ENCODE assay signal across 8 cellular contexts in genomic region chr10:132395704-132396494, GRCh38. TPM values are rescaled to one million over a fixed set of nuclear protein-coding genes. Genes with fewer than 3 reads are reported as not detected.
DNase-seq lines count a peak whose midpoint lies in the region; ATAC-seq and TF ChIP-seq lines count a peak whose summit lies in the region.

No MANE protein-coding gene starts in this region.

- H3K4me1 Mint-ChIP-seq in MCF 10A (ENCODE audit: insufficient read depth, unreplicated experiment), result peaks cover 11% of the 10 kb centered on the region
- H3K4me1 Mint-ChIP-seq in stimulated activated naive CD8-positive, alpha-beta T cell treated with anti-CD3 and anti-CD28 coated beads, Interleukin-15, Interleukin-2, amounts not matched to agents 100 ng/mL and 50 ng/mL, for 24 hours (ENCODE audit: low read depth), result peaks cover 24% of the 10 kb centered on the region

- no peak for TF ChIP-seq CTCF in GM12875 (IDR thresholded peaks at IDR 0.05; ENCODE audit: borderline replicate concordance, insufficient read depth, low read depth, low read length)
- TF ChIP-seq CTCF in MCF 10A (IDR thresholded peaks at IDR 0.05; ENCODE audit: unreplicated experiment), result no peak

- DNase-seq in MCF 10A (ENCODE audit: unreplicated experiment), result no peak
- peak; percentile 81 to 88 for DNase-seq in left colon
- DNase-seq in DMS 273 treated with DMSO at 0.1 percent for 48 hours (lab: John Stamatoyannopoulos, UW), result no peak
- no peak for DNase-seq in COLO668 (lab: John Stamatoyannopoulos, UW; ENCODE audit: unreplicated experiment)
- DNase-seq in NCI-H2227 (lab: John Stamatoyannopoulos, UW; ENCODE audit: unreplicated experiment), result no peak

- H3K36me3 Mint-ChIP-seq in MCF 10A (ENCODE audit: insufficient read depth, unreplicated experiment), result no peaks in the 10 kb centered on the region
- no peaks in the 10 kb centered on the region for H3K36me3 Mint-ChIP-seq in stimulated activated naive CD8-positive, alpha-beta T cell treated with anti-CD3 and anti-CD28 coated beads, Interleukin-15, Interleukin-2, amounts not matched to agents 100 ng/mL and 50 ng/mL, for 24 hours (ENCODE audit: low read depth)

- no peak overlapping the region for H3K27ac Mint-ChIP-seq in MCF 10A (ENCODE audit: low read depth, unreplicated experiment)
- no peak overlapping the region for H3K27ac Mint-ChIP-seq in stimulated activated naive CD8-positive, alpha-beta T cell treated with anti-CD3 and anti-CD28 coated beads, Interleukin-15, Interleukin-2, amounts not matched to agents 100 ng/mL and 50 ng/mL, for 24 hours

- ATAC-seq in HG03432 (IDR thresholded peaks at IDR 0.05; ENCODE audit: unreplicated experiment) (peak; percentile 12), left colon (peak; percentile 55)

- POLR2A ChIA-PET in MCF 10A (lab: Yijun Ruan, JAX), result no interaction called here

- BruUV-seq in MCF 10A (replicated peaks; lab: Mats Ljungman, UMichigan), result TSS peak; percentile 19

- peak overlapping the region; percentile 18 for H3K4me3 ChIP-seq in GM12875 (ENCODE audit: low read depth, low read length)

- intact Hi-C loops in MCF 10A (cut with micrococcal nuclease) (no loop called here), left colon (cut with DNase I, micrococcal nuclease) (loop anchor here in 1 of 2 donors (10.0 kb wide), 1 partner anchor 239 kb away; no protein-coding TSS in a partner anchor)

- H3K4me3 Mint-ChIP-seq in MCF 10A (ENCODE audit: unreplicated experiment), result no peak overlapping the region
- peak overlapping the region; percentile 7 for H3K4me3 Mint-ChIP-seq in stimulated activated naive CD8-positive, alpha-beta T cell treated with anti-CD3 and anti-CD28 coated beads, Interleukin-15, Interleukin-2, amounts not matched to agents 100 ng/mL and 50 ng/mL, for 24 hours

- H3K27me3 Mint-ChIP-seq in MCF 10A (ENCODE audit: insufficient read depth, unreplicated experiment), result no peaks in the 10 kb centered on the region
- H3K27me3 Mint-ChIP-seq in stimulated activated naive CD8-positive, alpha-beta T cell treated with anti-CD3 and anti-CD28 coated beads, Interleukin-15, Interleukin-2, amounts not matched to agents 100 ng/mL and 50 ng/mL, for 24 hours, result no peaks in the 10 kb centered on the region

- CTCF ChIA-PET in MCF 10A (lab: Yijun Ruan, JAX), result no interaction called here

- peaks cover 12% of the 10 kb centered on the region for H3K9me3 Mint-ChIP-seq in MCF 10A (ENCODE audit: unreplicated experiment)
- H3K9me3 Mint-ChIP-seq in stimulated activated naive CD8-positive, alpha-beta T cell treated with anti-CD3 and anti-CD28 coated beads, Interleukin-15, Interleukin-2, amounts not matched to agents 100 ng/mL and 50 ng/mL, for 24 hours, result peaks cover 9% of the 10 kb centered on the region

RNA-seq across cellular contexts. Expression of gene PWWP2B, which starts 1.1 kb away (rescaled TPM):
- total RNA-seq in MCF 10A (2022) (10.0 and 13.0 TPM in 2 replicates), left colon (10 to 100 TPM; 51.9 to 55.3 TPM)

Comparison
In these comparisons a context has a peak if more than half of its experiments do, and no peak if none do; other contexts are left out.
1. DNase-seq: peak in left colon (2 of 2); none in MCF 10A (single experiment), DMS 273 treated with DMSO at 0.1 percent for 48 hours (single experiment), COLO668 (single experiment) and NCI-H2227 (single experiment).